Comparison of ENCODE assay signal across 19 cellular contexts in the genomic region with DNA sequence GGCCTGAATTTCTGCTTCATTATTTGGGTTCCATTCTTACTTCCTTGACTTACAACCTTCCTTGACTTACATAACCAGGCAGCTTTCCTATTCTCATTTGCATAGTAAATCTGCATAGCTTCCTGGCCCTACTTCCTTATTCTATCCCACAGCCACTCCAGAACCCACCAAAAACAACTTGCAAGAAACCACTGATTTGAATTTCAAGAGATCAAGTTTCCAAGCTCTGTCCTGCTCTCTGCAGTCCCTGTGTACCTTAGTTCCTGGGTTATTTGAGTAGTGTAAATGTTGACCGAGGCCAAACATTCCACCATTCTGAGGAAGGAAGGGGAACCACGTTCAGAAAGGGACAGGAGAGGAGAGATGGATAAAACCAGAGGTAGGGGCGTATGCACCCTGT.
DNase-seq lines count a peak whose midpoint lies in the region; ATAC-seq and TF ChIP-seq lines count a peak whose summit lies in the region.
"Had no signal": no experiment of that assay in that cellular context is flagged by ENCODE, and none has a peak within 500 bp of the region (broad histone marks: within the 10 kb centered on the region; RNA-seq: fewer than 3 reads in every experiment).

No MANE protein-coding gene starts in this region.

- DNase-seq in activated naive CD8-positive, alpha-beta T cell treated with anti-CD3 and anti-CD28 coated beads, Interleukin-2, amount 10 ng/mL, durations not matched to agents 7 days and 5 days = no peak
- no peak for DNase-seq in activated naive CD8-positive, alpha-beta T cell treated with anti-CD3 and anti-CD28 coated beads for 36 hours
- DNase-seq in NAMALWA (ENCODE audit: low spot score) = peak; percentile 10
- DNase-seq in SKM-1 treated with dmso at 0.1 percent for 144 hours (lab: John Stamatoyannopoulos, UW; ENCODE audit: unreplicated experiment) = peak; percentile 71
- no peak for DNase-seq in progenitor cell of endocrine pancreas (ENCODE audit: low spot score, unreplicated experiment)
- no peak for DNase-seq in activated naive CD4-positive, alpha-beta T cell (lab: John Stamatoyannopoulos, UW)
- DNase-seq: activated CD4-positive, alpha-beta memory T cell treated with anti-CD3 and anti-CD28 coated beads for 36 hours; activated naive CD4-positive, alpha-beta T cell treated with anti-CD3 and anti-CD28 coated beads, Interleukin-2, amount 50 U/mL, for 16 hours; effector memory CD8-positive, alpha-beta T cell; esophagus squamous epithelium; left colon; NCI-H226; stimulated activated CD4-positive, alpha-beta T cell treated with anti-CD3 and anti-CD28 coated beads, Interleukin-4, amount 100 ng/mL, for 4 hours; T-helper 17 cell had no signal

- H3K9me3 Mint-ChIP-seq in activated naive CD8-positive, alpha-beta T cell treated with anti-CD3 and anti-CD28 coated beads, Interleukin-2, amount 10 ng/mL, durations not matched to agents 7 days and 5 days = peaks cover 3% of the 10 kb centered on the region
- H3K9me3 Mint-ChIP-seq in activated naive CD8-positive, alpha-beta T cell treated with anti-CD3 and anti-CD28 coated beads for 36 hours = no peaks in the 10 kb centered on the region
- H3K9me3 Mint-ChIP-seq in progenitor cell of endocrine pancreas (ENCODE audit: low read depth) = peaks cover 4% of the 10 kb centered on the region
- H3K9me3 Mint-ChIP-seq: activated CD4-positive, alpha-beta memory T cell treated with anti-CD3 and anti-CD28 coated beads for 36 hours; effector memory CD8-positive, alpha-beta T cell had no signal

- no peak for ATAC-seq in activated naive CD8-positive, alpha-beta T cell treated with anti-CD3 and anti-CD28 coated beads, Interleukin-2, amount 10 ng/mL, durations not matched to agents 7 days and 5 days (ENCODE audit: low read depth)
- ATAC-seq in HG03095 (IDR thresholded peaks at IDR 0.05; ENCODE audit: unreplicated experiment) = no peak
- ATAC-seq in HG02885 (IDR thresholded peaks at IDR 0.05; ENCODE audit: poor library complexity, unreplicated experiment) = no peak
- ATAC-seq: effector memory CD8-positive, alpha-beta T cell; HCT116; left colon; Right ventricle myocardium inferior; T-helper 17 cell; WTC11 had no signal

- no peak for TF ChIP-seq CTCF in progenitor cell of endocrine pancreas (IDR thresholded peaks at IDR 0.05; ENCODE audit: unreplicated experiment)

- peak overlapping the region; percentile 18 for H3K27ac Mint-ChIP-seq in activated naive CD8-positive, alpha-beta T cell treated with anti-CD3 and anti-CD28 coated beads, Interleukin-2, amount 10 ng/mL, durations not matched to agents 7 days and 5 days
- H3K27ac Mint-ChIP-seq in activated naive CD8-positive, alpha-beta T cell treated with anti-CD3 and anti-CD28 coated beads for 36 hours = no peak overlapping the region
- peak overlapping the region; percentile 63 for H3K27ac Mint-ChIP-seq in progenitor cell of endocrine pancreas
- H3K27ac Mint-ChIP-seq: activated CD4-positive, alpha-beta memory T cell treated with anti-CD3 and anti-CD28 coated beads for 36 hours; effector memory CD8-positive, alpha-beta T cell; T-helper 17 cell; WTC11 had no signal

- POLR2A ChIA-PET in activated naive CD8-positive, alpha-beta T cell treated with anti-CD3 and anti-CD28 coated beads, Interleukin-2, amount 10 ng/mL, durations not matched to agents 7 days and 5 days (lab: Charles Lee) = interaction anchor here (1.7 kb wide), 1 partner anchor 233 kb away, joined by 3 read pairs; no protein-coding TSS in a partner anchor

- peaks cover 12% of the 10 kb centered on the region for H3K4me1 Mint-ChIP-seq in activated naive CD8-positive, alpha-beta T cell treated with anti-CD3 and anti-CD28 coated beads, Interleukin-2, amount 10 ng/mL, durations not matched to agents 7 days and 5 days
- H3K4me1 Mint-ChIP-seq in activated naive CD8-positive, alpha-beta T cell treated with anti-CD3 and anti-CD28 coated beads for 36 hours = peaks cover 5% of the 10 kb centered on the region
- H3K4me1 Mint-ChIP-seq in progenitor cell of endocrine pancreas (ENCODE audit: low read depth) = peaks cover 6% of the 10 kb centered on the region

- peaks cover 6% of the 10 kb centered on the region for H3K36me3 Mint-ChIP-seq in activated naive CD8-positive, alpha-beta T cell treated with anti-CD3 and anti-CD28 coated beads, Interleukin-2, amount 10 ng/mL, durations not matched to agents 7 days and 5 days
- no peaks in the 10 kb centered on the region for H3K36me3 Mint-ChIP-seq in activated naive CD8-positive, alpha-beta T cell treated with anti-CD3 and anti-CD28 coated beads for 36 hours
- no peaks in the 10 kb centered on the region for H3K36me3 Mint-ChIP-seq in progenitor cell of endocrine pancreas (ENCODE audit: insufficient read depth)
- H3K36me3 Mint-ChIP-seq: activated CD4-positive, alpha-beta memory T cell treated with anti-CD3 and anti-CD28 coated beads for 36 hours; WTC11 had no signal

- no peak overlapping the region for H3K4me3 Mint-ChIP-seq in activated naive CD8-positive, alpha-beta T cell treated with anti-CD3 and anti-CD28 coated beads, Interleukin-2, amount 10 ng/mL, durations not matched to agents 7 days and 5 days
- no peak overlapping the region for H3K4me3 Mint-ChIP-seq in activated naive CD8-positive, alpha-beta T cell treated with anti-CD3 and anti-CD28 coated beads for 36 hours
- H3K4me3 Mint-ChIP-seq in progenitor cell of endocrine pancreas (ENCODE audit: low read depth) = no peak overlapping the region
- H3K4me3 Mint-ChIP-seq: activated CD4-positive, alpha-beta memory T cell treated with anti-CD3 and anti-CD28 coated beads for 36 hours; effector memory CD8-positive, alpha-beta T cell; T-helper 17 cell; WTC11 had no signal

- H3K27me3 Mint-ChIP-seq in activated naive CD8-positive, alpha-beta T cell treated with anti-CD3 and anti-CD28 coated beads, Interleukin-2, amount 10 ng/mL, durations not matched to agents 7 days and 5 days = peaks cover 8% of the 10 kb centered on the region
- no peaks in the 10 kb centered on the region for H3K27me3 Mint-ChIP-seq in activated naive CD8-positive, alpha-beta T cell treated with anti-CD3 and anti-CD28 coated beads for 36 hours
- no peaks in the 10 kb centered on the region for H3K27me3 Mint-ChIP-seq in progenitor cell of endocrine pancreas

Comparison
In these comparisons a context has a peak if more than half of its experiments do, and no peak if none do; other contexts are left out.
1. DNase-seq: peak in NAMALWA (single experiment) and SKM-1 treated with dmso at 0.1 percent for 144 hours (single experiment); none in activated naive CD8-positive, alpha-beta T cell treated with anti-CD3 and anti-CD28 coated beads, Interleukin-2, amount 10 ng/mL, durations not matched to agents 7 days and 5 days (single experiment), activated naive CD8-positive, alpha-beta T cell treated with anti-CD3 and anti-CD28 coated beads for 36 hours (single experiment), progenitor cell of endocrine pancreas (single experiment) and activated naive CD4-positive, alpha-beta T cell (0 of 4).